In the genomic region with DNA sequence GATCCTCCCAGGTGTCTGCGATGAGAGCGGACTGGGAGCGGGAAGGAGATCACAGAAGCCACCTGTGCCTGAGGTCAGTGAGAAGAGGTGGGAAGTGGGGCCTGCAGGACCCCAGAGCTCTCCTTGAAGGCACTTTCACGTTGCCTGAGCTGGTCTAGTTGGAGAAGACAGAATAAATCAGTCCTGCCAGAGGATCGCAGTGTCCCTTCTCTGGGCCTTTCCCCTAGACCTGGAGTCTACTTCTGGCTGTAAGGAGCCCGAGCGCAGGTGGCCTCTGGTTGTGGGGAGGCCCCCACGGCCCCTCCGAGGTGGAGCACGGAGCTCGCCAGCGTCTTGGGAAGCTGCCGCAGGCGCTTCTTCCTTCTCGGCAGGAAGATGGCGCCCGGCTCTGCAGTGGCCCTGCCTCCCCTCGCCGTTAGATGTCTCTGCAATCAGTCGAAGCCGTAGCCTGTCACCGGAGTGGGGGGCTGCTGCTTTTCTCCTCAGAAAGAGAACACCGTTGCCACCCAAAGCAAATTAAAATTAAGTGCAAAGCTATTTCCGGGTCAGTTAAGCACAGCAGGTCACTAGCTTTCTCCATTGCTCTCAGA, we compare ENCODE assay signal across 14 cellular contexts.
DNase-seq lines count a peak whose midpoint lies in the region; ATAC-seq, FAIRE-seq and TF ChIP-seq lines count a peak whose summit lies in the region.
"Had no signal": no experiment of that assay in that cellular context is flagged by ENCODE, and none has a peak within 500 bp of the region (broad histone marks: within the 10 kb centered on the region; RNA-seq: fewer than 3 reads in every experiment).

No MANE protein-coding gene starts in this region.

- H3K4me3 ChIP-seq in PC-9 (no peak overlapping the region), kidney epithelial cell (ENCODE audit: low read depth, low read length) (peak overlapping the region; percentile 10)
- H3K4me3 ChIP-seq: GM23248 had no signal

- no peak overlapping the region for H3K4me3 Mint-ChIP-seq in Calu3 (ENCODE audit: low read depth, unreplicated experiment)
- H3K4me3 Mint-ChIP-seq: activated CD4-positive, alpha-beta memory T cell treated with anti-CD3 and anti-CD28 coated beads for 36 hours had no signal

- no peaks in the 10 kb centered on the region for H3K9me3 ChIP-seq in PC-9 (ENCODE audit: insufficient read depth, low read depth)

- TF ChIP-seq CTCF in PC-9 (conservative IDR thresholded peaks at IDR 0.05) (no peak), kidney epithelial cell (IDR thresholded peaks at IDR 0.05; ENCODE audit: insufficient read depth, low read length, poor library complexity, severe bottlenecking) (peak; percentile 54), Calu3 (IDR thresholded peaks at IDR 0.05; ENCODE audit: unreplicated experiment) (no peak)

- H2AFZ ChIP-seq in PC-9, result peak overlapping the region; percentile 9; the same call in 1 of the 2 replicates
- H2AFZ ChIP-seq: GM23248 had no signal

- no peaks in the 10 kb centered on the region for H3K36me3 Mint-ChIP-seq in Calu3 (ENCODE audit: insufficient read depth, unreplicated experiment)
- H3K36me3 Mint-ChIP-seq: activated CD4-positive, alpha-beta memory T cell treated with anti-CD3 and anti-CD28 coated beads for 36 hours had no signal

- no peak overlapping the region for H3K27ac ChIP-seq in PC-9
- H3K27ac ChIP-seq: GM23248 had no signal

- no peaks in the 10 kb centered on the region; the same call in 1 of the 2 replicates for H4K20me1 ChIP-seq in PC-9 (ENCODE audit: insufficient read depth)

- H3K27me3 ChIP-seq in PC-9 (ENCODE audit: insufficient read depth, low read depth) (peaks cover 82% of the 10 kb centered on the region), kidney epithelial cell (ENCODE audit: control insufficient read depth, insufficient read depth, low read length) (no peaks in the 10 kb centered on the region)

- H3K27me3 Mint-ChIP-seq in Calu3 (ENCODE audit: unreplicated experiment), result no peaks in the 10 kb centered on the region

- intact Hi-C loops in PC-9 (cut with micrococcal nuclease; ENCODE audit: unreplicated experiment), result no loop called here
- intact Hi-C loops in Calu3 (cut with micrococcal nuclease; ENCODE audit: unreplicated experiment), result no loop called here

- no peak for FAIRE-seq in urothelium cell line (lab: Jason Lieb, UNC)
- FAIRE-seq: bronchial epithelial cell, endometrium had no signal

- ATAC-seq in HG03432 (IDR thresholded peaks at IDR 0.05; ENCODE audit: unreplicated experiment) (no peak), HG03460 (IDR thresholded peaks at IDR 0.05; ENCODE audit: unreplicated experiment) (no peak)

- H3K79me2 ChIP-seq in PC-9 (ENCODE audit: low read depth), result no peaks in the 10 kb centered on the region

- H3K9me3 Mint-ChIP-seq in Calu3 (ENCODE audit: low read depth, unreplicated experiment), result peaks cover 21% of the 10 kb centered on the region
- H3K9me3 Mint-ChIP-seq: activated CD4-positive, alpha-beta memory T cell treated with anti-CD3 and anti-CD28 coated beads for 36 hours had no signal

- H3K4me1 ChIP-seq in PC-9 (replicated peaks; ENCODE audit: insufficient read depth), result no peaks in the 10 kb centered on the region

- BruUV-seq in PC-9 (replicated peaks; lab: Mats Ljungman, UMichigan) (no TSS peak), Calu3 (replicated peaks; lab: Mats Ljungman, UMichigan) (no TSS peak)

- H3K4me1 Mint-ChIP-seq in Calu3 (ENCODE audit: low read depth, unreplicated experiment), result no peaks in the 10 kb centered on the region

- CTCF ChIA-PET in PC-9 (lab: Charles Lee) (no interaction called here), Calu3 (lab: Charles Lee) (no interaction called here)

- H3K4me2 ChIP-seq in PC-9, result peak overlapping the region; percentile 6; the same call in 1 of the 2 replicates

- POLR2A ChIA-PET in PC-9 (lab: Charles Lee; ENCODE audit: unreplicated experiment), result no interaction called here

- H3K36me3 ChIP-seq in PC-9 (ENCODE audit: low read depth) (no peaks in the 10 kb centered on the region), kidney epithelial cell (ENCODE audit: control insufficient read depth, insufficient read depth, low read length) (no peaks in the 10 kb centered on the region)

- H3F3A ChIP-seq in PC-9 (ENCODE audit: insufficient read depth, low read depth), result no peaks in the 10 kb centered on the region

- no peak overlapping the region for H3K27ac Mint-ChIP-seq in Calu3 (ENCODE audit: unreplicated experiment)
- H3K27ac Mint-ChIP-seq: activated CD4-positive, alpha-beta memory T cell treated with anti-CD3 and anti-CD28 coated beads for 36 hours had no signal

- DNase-seq in NCI-H1417 (lab: John Stamatoyannopoulos, UW) (peak; percentile 80 to 97 (median 95)), PC-9 (no peak), kidney epithelial cell (ENCODE audit: low read depth) (no peak), urothelium cell line (ENCODE audit: low spot score) (peak; percentile 17), Calu3 (no peak)
- DNase-seq: activated CD4-positive, alpha-beta memory T cell treated with anti-CD3 and anti-CD28 coated beads for 36 hours; activated effector memory CD4-positive, alpha-beta T cell treated with Interleukin-2 at 50 U/mL for 16 hours; GM23248; midbrain; MV-4-11 had no signal

- H3K9me2 ChIP-seq in PC-9 (ENCODE audit: insufficient read depth), result no peaks in the 10 kb centered on the region

Comparison
In these comparisons a context has a peak if more than half of its experiments do, and no peak if none do; other contexts are left out.
1. DNase-seq: peak in NCI-H1417 (3 of 3) and urothelium cell line (single experiment); none in PC-9 (0 of 2), kidney epithelial cell (single experiment) and Calu3 (single experiment).